ENCODE assay signal across 11 cellular contexts in the genomic region with DNA sequence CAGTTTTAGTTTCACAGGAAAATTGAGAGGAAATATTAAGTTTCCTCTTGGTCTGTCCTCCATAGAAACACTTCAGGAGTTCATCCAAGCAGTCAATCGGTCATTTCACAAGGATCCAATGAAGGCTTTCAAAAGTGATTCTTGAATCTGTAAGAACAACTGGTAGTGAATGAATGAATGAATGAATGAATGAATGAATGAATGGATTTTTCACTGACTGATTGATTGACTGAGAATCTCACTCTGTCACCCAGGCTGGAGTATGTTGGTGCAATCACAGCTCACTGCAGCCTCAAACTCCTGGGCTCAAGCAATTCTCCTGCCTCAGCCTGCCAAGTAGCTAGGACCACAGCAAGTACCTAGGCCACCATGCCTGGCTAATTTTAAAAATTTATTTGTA. TPM values are rescaled to one million over a fixed set of nuclear protein-coding genes. Genes with fewer than 3 reads are reported as not detected.
A peak's percentile ranks its signal among the peaks of the same experiment; 100 is the strongest.
DNase-seq lines count a peak whose midpoint lies in the region; ATAC-seq and TF ChIP-seq lines count a peak whose summit lies in the region.
"Had no signal": no experiment of that assay in that cellular context is flagged by ENCODE, and none has a peak within 500 bp of the region (broad histone marks: within the 10 kb centered on the region; RNA-seq: fewer than 3 reads in every experiment).

No MANE protein-coding gene starts in this region.

- POLR2A ChIA-PET in CD8-positive, alpha-beta T cell (lab: Charles Lee) = no interaction called here

- peaks cover 64% of the 10 kb centered on the region for H3K36me3 Mint-ChIP-seq in CD8-positive, alpha-beta T cell
- H3K36me3 Mint-ChIP-seq in activated T-helper 2 cell treated with anti-CD3 and anti-CD28 coated beads, Interferon-gamma antibody, Interleukin-2, Interleukin-4, amounts not matched to agents 10 μg/mL and 5 μg/mL and 100 μg/mL, durations not matched to agents 14 hours and 24 hours and 36 hours (ENCODE audit: low read depth) = peaks cover 20% of the 10 kb centered on the region
- H3K36me3 Mint-ChIP-seq in nephron progenitor cell (ENCODE audit: low read depth) = no peaks in the 10 kb centered on the region

- ATAC-seq in CD8-positive, alpha-beta T cell = no peak

- H3K27me3 Mint-ChIP-seq in CD8-positive, alpha-beta T cell (ENCODE audit: low read depth) = no peaks in the 10 kb centered on the region
- no peaks in the 10 kb centered on the region for H3K27me3 Mint-ChIP-seq in activated T-helper 2 cell treated with anti-CD3 and anti-CD28 coated beads, Interferon-gamma antibody, Interleukin-2, Interleukin-4, amounts not matched to agents 10 μg/mL and 5 μg/mL and 100 μg/mL, durations not matched to agents 14 hours and 24 hours and 36 hours (ENCODE audit: low read depth)
- H3K27me3 Mint-ChIP-seq in nephron progenitor cell (ENCODE audit: low read depth, poor library complexity) = peaks cover 8% of the 10 kb centered on the region

- H3K27ac ChIP-seq in CD8-positive, alpha-beta T cell (ENCODE audit: low read depth, low read length) = peak overlapping the region; percentile 24
- H3K27ac ChIP-seq in esophagus squamous epithelium = no peak overlapping the region

- H3K4me1 ChIP-seq in CD8-positive, alpha-beta T cell (ENCODE audit: insufficient read depth, low read length) = peaks cover 74% of the 10 kb centered on the region
- peaks cover 7 to 16% (median 8%) of the 10 kb centered on the region in 3 donors for H3K4me1 ChIP-seq in esophagus squamous epithelium

- TF ChIP-seq POLR2A in esophagus squamous epithelium (IDR thresholded peaks at IDR 0.05) = no peak

- peak overlapping the region; percentile 61 for H3K4me3 Mint-ChIP-seq in CD8-positive, alpha-beta T cell
- H3K4me3 Mint-ChIP-seq in activated T-helper 2 cell treated with anti-CD3 and anti-CD28 coated beads, Interferon-gamma antibody, Interleukin-2, Interleukin-4, amounts not matched to agents 10 μg/mL and 5 μg/mL and 100 μg/mL, durations not matched to agents 14 hours and 24 hours and 36 hours (ENCODE audit: low read depth) = peak overlapping the region; percentile 54
- no peak overlapping the region for H3K4me3 Mint-ChIP-seq in nephron progenitor cell

- peak overlapping the region; percentile 97 for H3K27ac Mint-ChIP-seq in CD8-positive, alpha-beta T cell
- H3K27ac Mint-ChIP-seq in activated T-helper 2 cell treated with anti-CD3 and anti-CD28 coated beads, Interferon-gamma antibody, Interleukin-2, Interleukin-4, amounts not matched to agents 10 μg/mL and 5 μg/mL and 100 μg/mL, durations not matched to agents 14 hours and 24 hours and 36 hours = peak overlapping the region; percentile 93
- H3K27ac Mint-ChIP-seq in nephron progenitor cell = peak overlapping the region; percentile 35

- no peaks in the 10 kb centered on the region for H3K9me3 ChIP-seq in CD8-positive, alpha-beta T cell (ENCODE audit: low read length)
- H3K9me3 ChIP-seq in esophagus squamous epithelium = no peaks in the 10 kb centered on the region
- H3K9me3 ChIP-seq: heart right ventricle had no signal

- peaks cover 13% of the 10 kb centered on the region for H3K36me3 ChIP-seq in CD8-positive, alpha-beta T cell (ENCODE audit: insufficient read depth, low read length)
- peaks cover 0 to 24% (median 0%) of the 10 kb centered on the region in 3 donors for H3K36me3 ChIP-seq in esophagus squamous epithelium

- CTCF ChIA-PET in CD8-positive, alpha-beta T cell (lab: Charles Lee) = interaction anchor here (1.0 to 4.7 kb wide), 2 partner anchors 33 to 74 kb away, joined by 3 to 27 read pairs; no protein-coding TSS in a partner anchor

- intact Hi-C loops in CD8-positive, alpha-beta T cell (cut with DNase I, micrococcal nuclease) = no loop called here
- intact Hi-C loops in activated T-helper 2 cell treated with anti-CD3 and anti-CD28 coated beads, Interferon-gamma antibody, Interleukin-2, Interleukin-4, amounts not matched to agents 10 μg/mL and 5 μg/mL and 100 μg/mL, durations not matched to agents 14 hours and 24 hours and 36 hours (cut with micrococcal nuclease) = loop anchor here (2.0 to 5.0 kb wide), 2 partner anchors 39 to 70 kb away; a partner anchor contains a TSS
- intact Hi-C loops in esophagus squamous epithelium (cut with DNase I) = no loop called here

- H3K4me1 Mint-ChIP-seq in CD8-positive, alpha-beta T cell (ENCODE audit: low read depth) = peaks cover 79% of the 10 kb centered on the region
- H3K4me1 Mint-ChIP-seq in activated T-helper 2 cell treated with anti-CD3 and anti-CD28 coated beads, Interferon-gamma antibody, Interleukin-2, Interleukin-4, amounts not matched to agents 10 μg/mL and 5 μg/mL and 100 μg/mL, durations not matched to agents 14 hours and 24 hours and 36 hours (ENCODE audit: low read depth) = peaks cover 59% of the 10 kb centered on the region
- peaks cover 22% of the 10 kb centered on the region for H3K4me1 Mint-ChIP-seq in nephron progenitor cell

- no peak overlapping the region for H3K4me3 ChIP-seq in CD8-positive, alpha-beta T cell (ENCODE audit: low read depth, low read length)
- H3K4me3 ChIP-seq in Jurkat, Clone E6-1 (ENCODE audit: low read length) = peak overlapping the region; percentile 39
- no peak overlapping the region for H3K4me3 ChIP-seq in esophagus squamous epithelium

- WGBS in esophagus squamous epithelium, 2 donors = 63 to 86% methylated on average over 1 of the region's 1 CpG

- no peaks in the 10 kb centered on the region for H3K9me3 Mint-ChIP-seq in CD8-positive, alpha-beta T cell
- peaks cover 12% of the 10 kb centered on the region for H3K9me3 Mint-ChIP-seq in activated T-helper 2 cell treated with anti-CD3 and anti-CD28 coated beads, Interferon-gamma antibody, Interleukin-2, Interleukin-4, amounts not matched to agents 10 μg/mL and 5 μg/mL and 100 μg/mL, durations not matched to agents 14 hours and 24 hours and 36 hours
- no peaks in the 10 kb centered on the region for H3K9me3 Mint-ChIP-seq in nephron progenitor cell

- no peaks in the 10 kb centered on the region for H3K27me3 ChIP-seq in CD8-positive, alpha-beta T cell (ENCODE audit: insufficient read depth, low read length)
- H3K27me3 ChIP-seq in esophagus squamous epithelium = no peaks in the 10 kb centered on the region
- H3K27me3 ChIP-seq: heart right ventricle had no signal

- no peak for TF ChIP-seq CTCF in CD8-positive, alpha-beta T cell (IDR thresholded peaks at IDR 0.05)
- TF ChIP-seq CTCF in nephron progenitor cell (IDR thresholded peaks at IDR 0.05) (no peak), esophagus squamous epithelium (IDR thresholded peaks at IDR 0.05) (no peak)

- no peak for DNase-seq in CD8-positive, alpha-beta T cell
- DNase-seq in Jurkat, Clone E6-1 (ENCODE audit: low read depth, low spot score) = no peak
- DNase-seq in activated T-helper 2 cell treated with anti-CD3 and anti-CD28 coated beads, Interferon-gamma antibody, Interleukin-2, Interleukin-4, amounts not matched to agents 10 μg/mL and 5 μg/mL and 100 μg/mL, durations not matched to agents 14 hours and 24 hours and 36 hours (ENCODE audit: low spot score) = no peak
- DNase-seq in nephron progenitor cell (no peak), NCI-H2081 (lab: John Stamatoyannopoulos, UW) (no peak), esophagus squamous epithelium (lab: John Stamatoyannopoulos, UW) (no peak)
- no peak for DNase-seq in activated CD8-positive, alpha-beta memory T cell treated with anti-CD3 and anti-CD28 coated beads for 24 hours
- DNase-seq: amniotic stem cell; heart right ventricle; stimulated activated CD4-positive, alpha-beta T cell treated with anti-CD3 and anti-CD28 coated beads, Interleukin-4, amount 100 ng/mL, for 24 hours; stimulated activated naive CD4-positive, alpha-beta T cell treated with Interleukin-2 at 50 U/mL for 16 hours had no signal

RNA-seq across cellular contexts. Expression of a gene that starts 39.4 kb away (rescaled TPM):
- total RNA-seq in CD8-positive, alpha-beta T cell = 10 to 100 TPM; 24.6 to 33.3 TPM
- polyA plus RNA-seq in Jurkat, Clone E6-1 (2012; ENCODE audit: insufficient read depth, insufficient read length) = 25.3 TPM
- total RNA-seq in activated T-helper 2 cell treated with anti-CD3 and anti-CD28 coated beads, Interferon-gamma antibody, Interleukin-2, Interleukin-4, amounts not matched to agents 10 μg/mL and 5 μg/mL and 100 μg/mL, durations not matched to agents 14 hours and 24 hours and 36 hours = 38.8 and 41.9 TPM in 2 replicates
- 10 to 100 TPM in 3 of 4 donors, 1 to 10 TPM in 1; 6.0 to 33.2 (median 10.8) TPM for total RNA-seq in esophagus squamous epithelium

Comparison
In these comparisons a context has a peak if more than half of its experiments do, and no peak if none do; other contexts are left out.
1. H3K27ac Mint-ChIP-seq: peak in every context shown above with its lines; median percentile 97 in CD8-positive, alpha-beta T cell; 93 in activated T-helper 2 cell treated with anti-CD3 and anti-CD28 coated beads, Interferon-gamma antibody, Interleukin-2, Interleukin-4, amounts not matched to agents 10 μg/mL and 5 μg/mL and 100 μg/mL, durations not matched to agents 14 hours and 24 hours and 36 hours; 35 in nephron progenitor cell.